8 cellular contexts compared by ENCODE assay signal in genomic region chr19:45884682-45885555, GRCh38. TPM values are rescaled to one million over a fixed set of nuclear protein-coding genes. Genes with fewer than 3 reads are reported as not detected.
DNase-seq lines count a peak whose midpoint lies in the region; ATAC-seq, FAIRE-seq and TF ChIP-seq lines count a peak whose summit lies in the region.

No MANE protein-coding gene starts in this region.

- no peaks in the 10 kb centered on the region for H3K36me3 ChIP-seq in astrocyte (ENCODE audit: insufficient read depth, low read length)
- no peaks in the 10 kb centered on the region for H3K36me3 ChIP-seq in right lobe of liver
- peaks cover 5 to 15% (median 14%) of the 10 kb centered on the region in 3 donors for H3K36me3 ChIP-seq in tibial artery

- peak overlapping the region; percentile 76 for H3K4me3 Mint-ChIP-seq in astrocyte (ENCODE audit: unreplicated experiment)

- peak overlapping the region; percentile 89 for H2AFZ ChIP-seq in astrocyte (ENCODE audit: low read depth, low read length)

- TF ChIP-seq CTCF in astrocyte (IDR thresholded peaks at IDR 0.05; ENCODE audit: insufficient read depth, low read depth, low read length) (no peak), right lobe of liver (IDR thresholded peaks at IDR 0.05) (no peak), tibial artery (IDR thresholded peaks at IDR 0.05) (no peak)

- H3K9ac ChIP-seq in astrocyte (ENCODE audit: low read length), result peak overlapping the region; percentile 85

- peaks cover 2% of the 10 kb centered on the region for H3K27me3 Mint-ChIP-seq in astrocyte (ENCODE audit: low read depth, unreplicated experiment)

- FAIRE-seq in HTR-8/SVneo (lab: Jason Lieb, UNC), result peak; percentile 42
- no peak for FAIRE-seq in astrocyte (lab: Jason Lieb, UNC)

- intact Hi-C loops in right lobe of liver (cut with DNase I), result loop anchor here in 1 of 2 donors (10.0 kb wide), 1 partner anchor 70 kb away; the partner anchor contains the start of gene RSPH6A
- intact Hi-C loops in tibial artery (cut with DNase I; ENCODE audit: low total_unique reads), result loop anchor here (5.0 to 10.0 kb wide), 2 partner anchors 68 to 130 kb away; partner anchors contain the start of gene RSPH6A

- ATAC-seq in right lobe of liver, result no peak

- no peak overlapping the region for H3K27ac ChIP-seq in astrocyte (ENCODE audit: low read depth, low read length)
- peak overlapping the region; percentile 78 to 86 (median 84) for H3K27ac ChIP-seq in right lobe of liver
- H3K27ac ChIP-seq in tibial artery, result peak overlapping the region; percentile 81 to 84

- no peaks in the 10 kb centered on the region for H3K27me3 ChIP-seq in astrocyte (ENCODE audit: insufficient read depth, low read length)
- H3K27me3 ChIP-seq in right lobe of liver, result no peaks in the 10 kb centered on the region
- no peaks in the 10 kb centered on the region for H3K27me3 ChIP-seq in tibial artery

- H3K27ac Mint-ChIP-seq in astrocyte (ENCODE audit: unreplicated experiment), result no peak overlapping the region

- H3K9me3 ChIP-seq in astrocyte (ENCODE audit: insufficient read depth, low read depth, low read length) (no peaks in the 10 kb centered on the region), right lobe of liver (no peaks in the 10 kb centered on the region), tibial artery (no peaks in the 10 kb centered on the region)

- DNase-seq in NCI-H1092 treated with DMSO at 0.1 percent for 48 hours (lab: John Stamatoyannopoulos, UW) (peak; percentile 6), NCI-H1092 (lab: John Stamatoyannopoulos, UW) (no peak), HTR-8/SVneo (ENCODE audit: insufficient read length, low spot score) (no peak), astrocyte (ENCODE audit: low read depth) (no peak), right lobe of liver (peak; percentile 54 to 66 (median 63)), tibial artery (no peak), NCI-H187 (lab: John Stamatoyannopoulos, UW) (no peak), H4 (ENCODE audit: low spot score) (no peak)

- TF ChIP-seq POLR2A in right lobe of liver (IDR thresholded peaks at IDR 0.05), result no peak

- peak overlapping the region; percentile 89 for H3K4me2 ChIP-seq in astrocyte (ENCODE audit: low read length)

- H3K4me3 ChIP-seq in astrocyte (ENCODE audit: insufficient read depth, low read depth, low read length) (peak overlapping the region; percentile 65), right lobe of liver (peak overlapping the region; percentile 69 to 83 (median 80)), tibial artery (peak overlapping the region; percentile 75 to 90)

- peaks cover 33% of the 10 kb centered on the region for H4K20me1 ChIP-seq in astrocyte (ENCODE audit: insufficient read depth, low read length)

- H3K4me1 ChIP-seq in astrocyte (ENCODE audit: insufficient read depth, low read length) (peaks cover 24% of the 10 kb centered on the region), right lobe of liver (peaks cover 2 to 43% (median 20%) of the 10 kb centered on the region in 4 donors), tibial artery (peaks cover 3 to 45% (median 38%) of the 10 kb centered on the region in 4 donors)

- H3K9me3 Mint-ChIP-seq in astrocyte (ENCODE audit: unreplicated experiment), result no peaks in the 10 kb centered on the region

- peaks cover 24% of the 10 kb centered on the region for H3K79me2 ChIP-seq in astrocyte (ENCODE audit: insufficient read depth, low read length)

- no CpG with 5 or more reads among the region's 72 CpGs for WGBS in right lobe of liver (ENCODE audit: insufficient coverage, low coverage, low lambda C conversion rate, missing lambda C conversion rate)

- H3K4me1 Mint-ChIP-seq in astrocyte (ENCODE audit: low read depth, unreplicated experiment), result peaks cover 12% of the 10 kb centered on the region

- peaks cover 2% of the 10 kb centered on the region for H3K36me3 Mint-ChIP-seq in astrocyte (ENCODE audit: low read depth, unreplicated experiment)

RNA-seq across cellular contexts. Expression of gene IRF2BP1, which starts 1.0 kb away (rescaled TPM):
- total RNA-seq in astrocyte (18.8 and 22.9 TPM in 2 replicates), right lobe of liver (10 to 100 TPM; 12.8 to 21.5 (median 15.5) TPM)
- 8.7 and 13.0 TPM in 2 replicates for total RNA-seq in H4 (2014; rRNA removed; shearing (Covaris generic))

RNA-seq across cellular contexts. Expression of gene MYPOP, which starts 17.5 kb away (rescaled TPM):
- total RNA-seq in astrocyte (11.0 and 11.7 TPM in 2 replicates), right lobe of liver (1 to 10 TPM; 2.5 to 5.2 (median 3.9) TPM)
- 0.52 and 0.78 TPM in 2 replicates for total RNA-seq in H4 (2014; rRNA removed; shearing (Covaris generic))

RNA-seq across cellular contexts. Expression of gene FOXA3, which starts 20.8 kb away (rescaled TPM):
- total RNA-seq in astrocyte (0.58 and 0.59 TPM in 2 replicates), right lobe of liver (10 to 100 TPM; 18.2 to 36.1 (median 25.3) TPM)
- total RNA-seq in H4 (2014; rRNA removed; shearing (Covaris generic)), result 0.31 TPM in 1 of 2 replicates, not detected in the other

RNA-seq across cellular contexts. Expression of gene SYMPK, which starts 22.0 kb away (rescaled TPM):
- total RNA-seq in astrocyte, result 70.0 and 73.5 TPM in 2 replicates
- 10 to 100 TPM; 31.1 to 50.1 (median 42.0) TPM for total RNA-seq in right lobe of liver
- total RNA-seq in H4 (2014; rRNA removed; shearing (Covaris generic)), result 13.2 and 17.7 TPM in 2 replicates

RNA-seq across cellular contexts. Expression of gene NANOS2, which starts 29.7 kb away (rescaled TPM):
- total RNA-seq in astrocyte (not detected in 2 replicates), right lobe of liver (not detected)
- not detected in 2 replicates for total RNA-seq in H4 (2014; rRNA removed; shearing (Covaris generic))

Comparison
In these comparisons a context has a peak if more than half of its experiments do, and no peak if none do; other contexts are left out.
1. DNase-seq: peak in NCI-H1092 treated with DMSO at 0.1 percent for 48 hours (single experiment) and right lobe of liver (3 of 3); none in NCI-H1092 (single experiment), HTR-8/SVneo (single experiment), astrocyte (single experiment), tibial artery (0 of 2), NCI-H187 (0 of 2) and H4 (single experiment).
2. RNA of gene FOXA3, which starts 20.8 kb away (total RNA-seq): 18.2 to 36.1 TPM in right lobe of liver; 0.58 to 0.59 TPM in astrocyte and 0.31 TPM in H4; every median in the first group is over 10 times any median in the second.
3. Peak in every context shown above with its lines, with median percentiles within 50 percentile points of each other: H3K4me3 ChIP-seq.